In the genomic region with DNA sequence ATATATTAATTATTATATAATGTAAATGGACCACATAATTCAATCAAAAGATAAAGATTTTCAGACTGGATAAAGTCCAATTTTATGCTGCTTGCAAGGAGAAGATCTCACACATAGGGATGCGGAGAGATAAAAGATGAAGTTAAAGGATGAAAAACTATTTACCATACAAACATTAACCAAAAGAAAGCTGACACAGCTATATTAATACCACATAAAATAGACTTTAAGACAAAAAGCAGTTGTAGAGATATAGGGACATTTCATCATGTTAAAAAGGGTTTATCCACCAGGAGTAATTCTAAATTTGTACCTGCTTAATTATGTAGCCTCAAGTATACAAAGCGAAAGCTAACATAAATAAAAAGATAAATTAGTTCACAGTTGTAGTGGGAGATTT, we compare ENCODE assay signal across 39 cellular contexts. TPM values are rescaled to one million over a fixed set of nuclear protein-coding genes. Genes with fewer than 3 reads are reported as not detected.
"Had no signal": no experiment of that assay in that cellular context is flagged by ENCODE, and none has a peak within 500 bp of the region (broad histone marks: within the 10 kb centered on the region; RNA-seq: fewer than 3 reads in every experiment).

No MANE protein-coding gene starts in this region.

- DNase-seq: MG63, MM.1S, MV-4-11, NCI-H1048, NCI-H1092, NCI-H1092 treated with DMSO at 0.1 percent for 48 hours, NCI-H1105, NCI-H1105 treated with DMSO at 0.1 percent for 48 hours, NCI-H1417, NCI-H1417 treated with DMSO at 0.1 percent for 48 hours, NCI-H1436, NCI-H1436 treated with DMSO at 0.1 percent for 48 hours, NCI-H146, NCI-H1694, NCI-H1694 treated with DMSO at 0.1 percent for 48 hours, NCI-H187, NCI-H187 treated with DMSO at 0.1 percent for 48 hours, NCI-H1930, NCI-H2029, NCI-H2029 treated with DMSO at 0.1 percent for 48 hours, NCI-H2081, NCI-H2081 treated with DMSO at 0.1 percent for 48 hours, NCI-H2107, NCI-H2171, NCI-H2171 treated with DMSO at 0.1 percent for 48 hours, NCI-H2227 treated with DMSO at 0.1 percent for 48 hours, NCI-H226, NCI-H345, NCI-H446, NCI-H446 treated with DMSO at 0.1 percent for 48 hours, NCI-H510A, NCI-H510A treated with DMSO at 0.1 percent for 48 hours, NCI-H524, NCI-H526, NCI-H526 treated with DMSO at 0.1 percent for 48 hours had no signal

- H3K36me3 ChIP-seq: MG63 had no signal

- H3K4me3 ChIP-seq: MG63 had no signal

RNA-seq across cellular contexts. Expression of a gene that starts 15.2 kb away (rescaled TPM):
- total RNA-seq: LHCN-M2, M059J, MCF 10A had no signal

RNA-seq across cellular contexts. Expression of a gene that starts 41.3 kb away (rescaled TPM):
- total RNA-seq: LHCN-M2, M059J, MCF 10A, NCI-H460 had no signal
